Comparison of ENCODE assay signal across 18 cellular contexts in the genomic region with DNA sequence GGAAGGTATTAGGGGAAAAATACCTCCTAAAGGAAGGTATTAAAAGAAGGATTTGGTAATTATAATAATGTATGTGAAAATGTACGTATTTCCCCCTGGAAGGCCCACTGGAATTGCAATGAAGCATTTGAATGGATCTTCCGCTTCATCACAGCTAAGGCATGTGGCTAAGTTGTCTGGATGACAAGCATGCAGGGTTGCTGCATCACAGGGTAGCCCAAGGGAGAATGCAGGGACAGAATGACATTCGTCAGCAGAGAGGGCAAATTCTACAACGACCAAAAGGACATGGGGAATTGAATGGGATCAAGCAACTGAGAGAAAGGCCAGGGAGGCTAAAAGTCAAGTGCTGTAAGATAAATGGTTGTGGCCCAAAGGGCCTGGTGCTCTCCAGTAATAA.
DNase-seq lines count a peak whose midpoint lies in the region; ATAC-seq and TF ChIP-seq lines count a peak whose summit lies in the region.
"Had no signal": no experiment of that assay in that cellular context is flagged by ENCODE, and none has a peak within 500 bp of the region (broad histone marks: within the 10 kb centered on the region; RNA-seq: fewer than 3 reads in every experiment).

No MANE protein-coding gene starts in this region.

- H3K4me2 ChIP-seq in neural progenitor cell, result peak overlapping the region; percentile 52
- H3K4me2 ChIP-seq: BLaER1 treated with 17β-estradiol and CSF1 and Interleukin-3, amounts not matched to agents 10 nM and 100 nM had no signal

- H3K9me3 Mint-ChIP-seq in glutamatergic neuron (ENCODE audit: unreplicated experiment) (peaks cover 1% of the 10 kb centered on the region), neural progenitor cell (peaks cover 1% of the 10 kb centered on the region)
- H3K9me3 Mint-ChIP-seq: HFFc6 had no signal

- peaks cover 6% of the 10 kb centered on the region for H3K4me1 Mint-ChIP-seq in glutamatergic neuron (ENCODE audit: low read depth, unreplicated experiment)
- H3K4me1 Mint-ChIP-seq in neural progenitor cell, result peaks cover 25% of the 10 kb centered on the region

- H3F3A ChIP-seq in neural progenitor cell (ENCODE audit: low read depth), result peaks cover 10% of the 10 kb centered on the region

- H3K4me1 ChIP-seq in neural progenitor cell, result peaks cover 28% of the 10 kb centered on the region
- H3K4me1 ChIP-seq in left lung, result no peaks in the 10 kb centered on the region
- H3K4me1 ChIP-seq: thyroid gland had no signal

- H3K27me3 Mint-ChIP-seq in glutamatergic neuron (ENCODE audit: unreplicated experiment) (no peaks in the 10 kb centered on the region), neural progenitor cell (ENCODE audit: insufficient read depth, low read depth) (peaks cover 3% of the 10 kb centered on the region)

- H3K4me3 Mint-ChIP-seq in glutamatergic neuron (ENCODE audit: unreplicated experiment), result no peak overlapping the region
- H3K4me3 Mint-ChIP-seq in neural progenitor cell, result peak overlapping the region; percentile 5
- H3K4me3 Mint-ChIP-seq: activated CD8-positive, alpha-beta T cell treated with anti-CD3 and anti-CD28 coated beads, Interleukin-2, amount 10 ng/mL, durations not matched to agents 7 days and 5 days; activated T-cell treated with anti-CD3 and anti-CD28 coated beads, Interleukin-2, amount 50 U/mL, for 72 hours; HFFc6 had no signal

- no peak for ATAC-seq in left lung
- ATAC-seq: activated CD8-positive, alpha-beta T cell treated with anti-CD3 and anti-CD28 coated beads, Interleukin-2, amount 10 ng/mL, durations not matched to agents 7 days and 5 days; activated T-cell treated with anti-CD3 and anti-CD28 coated beads, Interleukin-2, amount 50 U/mL, for 72 hours had no signal

- peaks cover 3% of the 10 kb centered on the region for H4K20me1 ChIP-seq in neural progenitor cell (ENCODE audit: low read depth)
- H4K20me1 ChIP-seq: BLaER1 treated with 17β-estradiol and CSF1 and Interleukin-3, amounts not matched to agents 10 nM and 100 nM had no signal

- DNase-seq in EH (ENCODE audit: low read depth) (peak; percentile 76), NCI-H226 (peak; percentile 7), glutamatergic neuron (no peak), neural progenitor cell (ENCODE audit: low spot score) (peak; percentile 89), NCI-H146 treated with DMSO at 0.1 percent for 48 hours (lab: John Stamatoyannopoulos, UW; ENCODE audit: unreplicated experiment) (no peak), putamen (ENCODE audit: low spot score) (no peak), left lung (no peak)
- no peak for DNase-seq in activated CD4-positive, alpha-beta T cell treated with anti-CD3 and anti-CD28 coated beads for 4 hours
- DNase-seq: activated CD8-positive, alpha-beta T cell treated with anti-CD3 and anti-CD28 coated beads, Interleukin-2, amount 10 ng/mL, durations not matched to agents 7 days and 5 days; activated T-cell treated with anti-CD3 and anti-CD28 coated beads, Interleukin-2, amount 50 U/mL, for 72 hours; cerebellar nuclear complex; HFFc6; NCI-H2081; NCI-H774; nucleus accumbens; small intestine; thyroid gland had no signal

- no peak overlapping the region for H3K4me3 ChIP-seq in neural progenitor cell
- H3K4me3 ChIP-seq in left lung, result no peak overlapping the region
- H3K4me3 ChIP-seq: BLaER1 treated with 17β-estradiol and CSF1 and Interleukin-3, amounts not matched to agents 10 nM and 100 nM; thyroid gland had no signal

- TF ChIP-seq CTCF in glutamatergic neuron (IDR thresholded peaks at IDR 0.05; ENCODE audit: partially characterized antibody, unreplicated experiment) (no peak), neural progenitor cell (IDR thresholded peaks at IDR 0.05) (no peak), left lung (IDR thresholded peaks at IDR 0.05) (no peak)

- intact Hi-C loops in left lung (cut with DNase I), result no loop called here

- H3K27ac ChIP-seq in neural progenitor cell (no peak overlapping the region), left lung (no peak overlapping the region)
- H3K27ac ChIP-seq: BLaER1 treated with 17β-estradiol and CSF1 and Interleukin-3, amounts not matched to agents 10 nM and 100 nM; thyroid gland had no signal

- H3K36me3 ChIP-seq in neural progenitor cell (no peaks in the 10 kb centered on the region), left lung (peaks cover 0 to 22% of the 10 kb centered on the region in 2 donors)
- H3K36me3 ChIP-seq: thyroid gland had no signal

- H3K27ac Mint-ChIP-seq in glutamatergic neuron (ENCODE audit: unreplicated experiment), result peak overlapping the region; percentile 21
- peak overlapping the region; percentile 47 for H3K27ac Mint-ChIP-seq in neural progenitor cell
- H3K27ac Mint-ChIP-seq: activated CD8-positive, alpha-beta T cell treated with anti-CD3 and anti-CD28 coated beads, Interleukin-2, amount 10 ng/mL, durations not matched to agents 7 days and 5 days; activated T-cell treated with anti-CD3 and anti-CD28 coated beads, Interleukin-2, amount 50 U/mL, for 72 hours; HFFc6 had no signal

- H3K9me3 ChIP-seq in neural progenitor cell (ENCODE audit: low read depth), result peaks cover 3% of the 10 kb centered on the region
- peaks cover 0 to under 1% of the 10 kb centered on the region in 2 donors for H3K9me3 ChIP-seq in left lung
- H3K9me3 ChIP-seq: thyroid gland had no signal

- no peaks in the 10 kb centered on the region for H3K79me2 ChIP-seq in neural progenitor cell (ENCODE audit: low read depth)

- no peaks in the 10 kb centered on the region for H3K27me3 ChIP-seq in neural progenitor cell
- no peaks in the 10 kb centered on the region for H3K27me3 ChIP-seq in left lung
- H3K27me3 ChIP-seq: BLaER1 treated with 17β-estradiol and CSF1 and Interleukin-3, amounts not matched to agents 10 nM and 100 nM; thyroid gland had no signal

- no peak overlapping the region for H2AFZ ChIP-seq in neural progenitor cell (replicated peaks)

- no peak overlapping the region for H3K9ac ChIP-seq in neural progenitor cell
- H3K9ac ChIP-seq: BLaER1 treated with 17β-estradiol and CSF1 and Interleukin-3, amounts not matched to agents 10 nM and 100 nM had no signal

- H3K36me3 Mint-ChIP-seq in glutamatergic neuron (ENCODE audit: unreplicated experiment) (peaks cover 9% of the 10 kb centered on the region), neural progenitor cell (peaks cover 6% of the 10 kb centered on the region)

Comparison
In these comparisons a context has a peak if more than half of its experiments do, and no peak if none do; other contexts are left out.
1. DNase-seq: peak in EH (single experiment), NCI-H226 (single experiment) and neural progenitor cell (single experiment); none in glutamatergic neuron (single experiment), activated CD4-positive, alpha-beta T cell treated with anti-CD3 and anti-CD28 coated beads for 4 hours (0 of 2), NCI-H146 treated with DMSO at 0.1 percent for 48 hours (single experiment), putamen (single experiment) and left lung (0 of 2).